ENCODE assay signal across 8 cellular contexts in the genomic region with DNA sequence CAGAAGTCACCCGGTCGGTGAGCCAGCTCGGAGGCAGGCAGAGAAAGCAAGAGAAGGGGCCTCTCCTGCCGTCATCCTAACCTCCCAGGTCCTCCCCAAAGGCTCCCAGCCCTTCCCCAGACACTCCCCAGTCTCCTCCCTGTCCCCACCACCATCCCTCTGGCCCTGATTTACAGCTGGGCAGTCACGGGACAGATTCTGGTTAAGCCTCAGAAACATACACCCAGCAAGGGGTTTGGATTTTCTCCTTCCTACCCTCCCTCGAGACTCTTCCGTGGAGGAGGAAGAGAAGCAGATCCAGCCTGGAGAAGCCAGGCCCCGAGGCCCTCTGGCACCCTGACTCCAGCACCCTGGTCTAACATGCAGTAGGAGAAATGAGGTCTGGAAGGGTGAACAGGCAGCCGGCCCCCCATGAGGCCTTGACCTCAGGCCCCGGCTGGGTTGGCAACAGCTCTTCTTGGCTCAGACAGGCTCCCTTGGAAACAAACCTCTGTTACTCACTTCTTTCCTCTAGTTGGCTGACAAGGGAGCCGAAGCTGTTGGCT.
A peak's percentile ranks its signal among the peaks of the same experiment; 100 is the strongest.
DNase-seq lines count a peak whose midpoint lies in the region; ATAC-seq and TF ChIP-seq lines count a peak whose summit lies in the region.
"Had no signal": no experiment of that assay in that cellular context is flagged by ENCODE, and none has a peak within 500 bp of the region (broad histone marks: within the 10 kb centered on the region; RNA-seq: fewer than 3 reads in every experiment).

No MANE protein-coding gene starts in this region.

- H3K27me3 Mint-ChIP-seq in endodermal cell (ENCODE audit: insufficient read depth) = peaks cover 6% of the 10 kb centered on the region

- H3K4me1 Mint-ChIP-seq in endodermal cell = peaks cover 20% of the 10 kb centered on the region

- DNase-seq in Peyer's patch = no peak
- peak; percentile 61 for DNase-seq in endodermal cell
- DNase-seq in mesenteric fat pad (ENCODE audit: low spot score) = peak; percentile 89
- DNase-seq in thoracic aorta (ENCODE audit: low spot score) = no peak
- DNase-seq in stimulated activated CD4-positive, alpha-beta T cell treated with anti-CD3 and anti-CD28 coated beads, Interleukin-2, amount 100 ng/mL, for 24 hours = no peak
- DNase-seq in HK-2 (ENCODE audit: unreplicated experiment) = no peak
- DNase-seq: stimulated activated CD4-positive, alpha-beta T cell treated with anti-CD3 and anti-CD28 coated beads, Interleukin-15, amount 100 ng/mL, for 24 hours had no signal

- WGBS in endodermal cell (ENCODE audit: insufficient coverage in 1 of 2, insufficient read length in 1 of 2), 2 experiments = 79% methylated on average over 11 of the region's 11 CpGs; no CpG with 5 or more reads in 1 of the 2 experiments

- H3K4me3 Mint-ChIP-seq in endodermal cell = no peak overlapping the region

- H3K4me1 ChIP-seq in Peyer's patch (peaks cover 0 to 17% (median 0%) of the 10 kb centered on the region in 4 donors), endodermal cell (ENCODE audit: control insufficient read depth, insufficient read depth, low read length) (peaks cover 8% of the 10 kb centered on the region), thoracic aorta (ENCODE audit: control insufficient read depth in 1 of 2, low read depth in 2 of 2) (peaks cover 39 to 77% of the 10 kb centered on the region in 2 donors)

- no peak for ATAC-seq in thoracic aorta (ENCODE audit: insufficient number of reproducible peaks, low FRiP score, low read depth)
- ATAC-seq in HG03175 (IDR thresholded peaks at IDR 0.05; ENCODE audit: unreplicated experiment) = no peak

- no peaks in the 10 kb centered on the region for H3K36me3 Mint-ChIP-seq in endodermal cell (ENCODE audit: low read depth)

- no peak for TF ChIP-seq CTCF in Peyer's patch (IDR thresholded peaks at IDR 0.05)
- TF ChIP-seq CTCF in endodermal cell (conservative IDR thresholded peaks at IDR 0.05) = no peak
- no peak for TF ChIP-seq CTCF in thoracic aorta (IDR thresholded peaks at IDR 0.05)

- H3K4me3 ChIP-seq in Peyer's patch = no peak overlapping the region
- H3K4me3 ChIP-seq in endodermal cell (ENCODE audit: low read length) = no peak overlapping the region
- H3K4me3 ChIP-seq in thoracic aorta = peak overlapping the region; percentile 34

- no peaks in the 10 kb centered on the region for H3K27me3 ChIP-seq in Peyer's patch
- H3K27me3 ChIP-seq in endodermal cell (ENCODE audit: control insufficient read depth, insufficient read depth, low read length, poor library complexity, severe bottlenecking) = no peaks in the 10 kb centered on the region
- H3K27me3 ChIP-seq in thoracic aorta (replicated peaks; ENCODE audit: insufficient read depth) = no peaks in the 10 kb centered on the region

- TF ChIP-seq POLR2A in Peyer's patch (IDR thresholded peaks at IDR 0.05) = no peak

- H3K9me3 Mint-ChIP-seq in endodermal cell = peaks cover 2% of the 10 kb centered on the region

- H3K9me3 ChIP-seq in Peyer's patch (no peaks in the 10 kb centered on the region), endodermal cell (ENCODE audit: control insufficient read depth, low read length) (no peaks in the 10 kb centered on the region), thoracic aorta (no peaks in the 10 kb centered on the region)

- H3K27ac ChIP-seq in Peyer's patch (peak overlapping the region; percentile 40 to 52 (median 48)), endodermal cell (ENCODE audit: low read depth, low read length) (no peak overlapping the region), thoracic aorta (peak overlapping the region; percentile 89 to 95)

- peak overlapping the region; percentile 55 for H3K27ac Mint-ChIP-seq in endodermal cell

- H3K36me3 ChIP-seq in Peyer's patch = no peaks in the 10 kb centered on the region
- H3K36me3 ChIP-seq in endodermal cell (ENCODE audit: control insufficient read depth, insufficient read depth, low read length) = no peaks in the 10 kb centered on the region
- H3K36me3 ChIP-seq in thoracic aorta = no peaks in the 10 kb centered on the region

- H3K9ac ChIP-seq in endodermal cell (ENCODE audit: extremely low read depth, low read length, poor library complexity, severe bottlenecking) = no peak overlapping the region

Comparison
In these comparisons a context has a peak if more than half of its experiments do, and no peak if none do; other contexts are left out.
1. DNase-seq: peak in endodermal cell (single experiment) and mesenteric fat pad (single experiment); none in Peyer's patch (0 of 3), thoracic aorta (single experiment), stimulated activated CD4-positive, alpha-beta T cell treated with anti-CD3 and anti-CD28 coated beads, Interleukin-2, amount 100 ng/mL, for 24 hours (0 of 2) and HK-2 (single experiment).